Comparison of ENCODE assay signal across 9 cellular contexts in genomic region chr1:32612189-32612881, GRCh38. TPM values are rescaled to one million over a fixed set of nuclear protein-coding genes. Genes with fewer than 3 reads are reported as not detected.
DNase-seq lines count a peak whose midpoint lies in the region; ATAC-seq, FAIRE-seq and TF ChIP-seq lines count a peak whose summit lies in the region.
"Had no signal": no experiment of that assay in that cellular context is flagged by ENCODE, and none has a peak within 500 bp of the region (broad histone marks: within the 10 kb centered on the region; RNA-seq: fewer than 3 reads in every experiment).

No MANE protein-coding gene starts in this region.

- H4K20me1 ChIP-seq in K562 (replicated peaks; ENCODE audit: control insufficient read depth, insufficient read depth, low read length): no peaks in the 10 kb centered on the region

- peaks cover 4 to 12% of the 10 kb centered on the region in 2 experiments; a peak in 3 of 5 replicates for H3K4me1 ChIP-seq in K562 (replicated peaks in 1 of 2; ENCODE audit: control insufficient read depth in 2 of 2, insufficient read depth in 2 of 2, low read length in 2 of 2)

- H3K9ac ChIP-seq in K562 (ENCODE audit: insufficient read depth in 1 of 2, low read depth in 2 of 2, low read length in 2 of 2): peak overlapping the region in 1 of 2 experiments; percentile 79; a peak in 2 of 4 replicates
- H3K9ac ChIP-seq: KMS-11 had no signal

- TF ChIP-seq RAD21 in K562 (CRISPR knock-in tag; conservative IDR thresholded peaks at IDR 0.05 in 1 of 2, IDR thresholded peaks at IDR 0.05 in 1 of 2): peak in 1 of 2 experiments; percentile 16; a peak in 2 of 4 replicates

- H2AFZ ChIP-seq in K562 (ENCODE audit: low read depth, low read length): peak overlapping the region; percentile 60

- FAIRE-seq in K562 (lab: Jason Lieb, UNC): peak; percentile 49

- DNase-seq in BJ (ENCODE audit: low read depth) (peak; percentile 25), LoVo (ENCODE audit: low spot score) (peak; percentile 96), SW480 (ENCODE audit: low spot score) (peak; percentile 83), K562 (ENCODE audit: extremely low read depth in 1 of 4, low spot score in 3 of 4) (peak; percentile 57 to 76 (median 72)), hippocampal formation (lab: John Stamatoyannopoulos, UW) (peak; percentile 78 to 84), pulmonary artery endothelial cell (ENCODE audit: low read depth, low spot score) (peak; percentile 17)

- H3K79me2 ChIP-seq in K562 (ENCODE audit: control insufficient read depth, insufficient read depth, low read length): no peaks in the 10 kb centered on the region

- ATAC-seq in GM19397 (IDR thresholded peaks at IDR 0.05; ENCODE audit: unreplicated experiment) (peak; percentile 57), K562 (peak; percentile 98), HG03196 (IDR thresholded peaks at IDR 0.05; ENCODE audit: unreplicated experiment) (no peak)

- no TSS peak for BruUV-seq in K562 (replicated peaks; lab: Mats Ljungman, UMichigan)

- H3K27me3 ChIP-seq in BJ (ENCODE audit: control insufficient read depth, insufficient read depth, low read length) (no peaks in the 10 kb centered on the region), K562 (ENCODE audit: control insufficient read depth in 2 of 2, insufficient read depth in 2 of 2, low read length in 2 of 2) (peaks cover 0 to 2% of the 10 kb centered on the region in 2 experiments; a peak in 2 of 5 replicates)

- CTCF ChIA-PET in BJ (lab: Yijun Ruan, JAX) (interaction anchor here (1.0 kb wide), 1 partner anchor 18 kb away, joined by 4 read pairs; no protein-coding TSS in a partner anchor), K562 (lab: Yijun Ruan, JAX; ENCODE audit: low intra/inter-chr PET ratio) (interaction anchor here (0.6 kb wide), 1 partner anchor 400 kb away, joined by 3 read pairs; no protein-coding TSS in a partner anchor)

- peak overlapping the region; percentile 22; the same call in 1 of the 2 replicates for H3K4me2 ChIP-seq in K562 (ENCODE audit: insufficient read depth, low read length)
- H3K4me2 ChIP-seq: KMS-11 had no signal

- TF ChIP-seq EP300 in K562 (IDR thresholded peaks at IDR 0.05; ENCODE audit: low read length): no peak

- TF ChIP-seq CTCF in BJ (IDR thresholded peaks at IDR 0.05; ENCODE audit: insufficient read depth, low read depth, low read length) (peak; percentile 48), K562 (IDR thresholded peaks at IDR 0.05 in 2 of 3, conservative IDR thresholded peaks at IDR 0.05 in 1 of 3; ENCODE audit: insufficient read depth in 2 of 3, low read depth in 1 of 3, low read length in 3 of 3) (0 out of 6 replicates have a peak, but pooled peaks of 1 of the 3 experiments have one; percentile 18)

- H3K9me1 ChIP-seq in K562 (ENCODE audit: control insufficient read depth, insufficient read depth, low read length): no peaks in the 10 kb centered on the region

- intact Hi-C loops in K562 (cut with micrococcal nuclease): no loop called here

- 35% methylated on average over 35 of the region's 35 CpGs for WGBS in K562 (ENCODE audit: insufficient coverage, low coverage, missing lambda C conversion rate)

- H3K9me3 ChIP-seq in K562 (replicated peaks; ENCODE audit: control insufficient read depth, insufficient read depth, low read depth, low read length): no peaks in the 10 kb centered on the region

- in situ Hi-C loops in K562 (cut with MboI): no loop called here

- no peaks in the 10 kb centered on the region for H3K36me3 ChIP-seq in BJ (ENCODE audit: control insufficient read depth, insufficient read depth, low read length)
- no peaks in the 10 kb centered on the region for H3K36me3 ChIP-seq in K562 (ENCODE audit: control insufficient read depth, insufficient read depth, low read length)

- POLR2A ChIA-PET in BJ (lab: Charles Lee): no interaction called here
- POLR2A ChIA-PET in K562 (lab: Yijun Ruan, JAX): interaction anchor here (0.6 to 1.6 kb wide), 2 partner anchors 8 to 184 kb away, joined by 3 to 5 read pairs; no protein-coding TSS in a partner anchor

- no peak for TF ChIP-seq POLR2A in K562 (conservative IDR thresholded peaks at IDR 0.05)

- peak overlapping the region; percentile 56 for H3K4me3 ChIP-seq in BJ (ENCODE audit: low read depth, low read length)
- H3K4me3 ChIP-seq in K562: 0 out of 2 replicates have a peak overlapping the region, but pooled peaks have one; percentile 3

- H3K27ac ChIP-seq in K562 (ENCODE audit: extremely low read depth, low read depth, low read length): no peak overlapping the region
- H3K27ac ChIP-seq: KMS-11 had no signal

TF ChIP-seq in K562, 482 proteins besides CTCF, POLR2A, EP300 and RAD21 (continues in another document):
- TF ChIP-seq TEAD4 (IDR thresholded peaks at IDR 0.05; ENCODE audit: low read length): no peak
- TF ChIP-seq TEAD4 (CRISPR knock-in tag; IDR thresholded peaks at IDR 0.05; ENCODE audit: borderline replicate concordance): no peak
- peak; percentile 40; the same call in 1 of the 2 replicates for TF ChIP-seq FOSL1 (tag; conservative IDR thresholded peaks at IDR 0.05)
- 0 out of 2 replicates have a peak, but pooled peaks have one; percentile 11 for TF ChIP-seq MECOM (CRISPR knock-in tag; IDR thresholded peaks at IDR 0.05)
- TF ChIP-seq NFYB (IDR thresholded peaks at IDR 0.05; ENCODE audit: extremely low read depth, insufficient read length): peak; percentile 48
- no peak for TF ChIP-seq DIDO1 (tag; IDR thresholded peaks at IDR 0.05; ENCODE audit: low read depth)
- no peak for TF ChIP-seq NR2C2 (CRISPR knock-in tag; IDR thresholded peaks at IDR 0.05)
- peak; percentile 56 for TF ChIP-seq NR2C2 (tag; IDR thresholded peaks at IDR 0.05)
- TF ChIP-seq, protein P1, sequence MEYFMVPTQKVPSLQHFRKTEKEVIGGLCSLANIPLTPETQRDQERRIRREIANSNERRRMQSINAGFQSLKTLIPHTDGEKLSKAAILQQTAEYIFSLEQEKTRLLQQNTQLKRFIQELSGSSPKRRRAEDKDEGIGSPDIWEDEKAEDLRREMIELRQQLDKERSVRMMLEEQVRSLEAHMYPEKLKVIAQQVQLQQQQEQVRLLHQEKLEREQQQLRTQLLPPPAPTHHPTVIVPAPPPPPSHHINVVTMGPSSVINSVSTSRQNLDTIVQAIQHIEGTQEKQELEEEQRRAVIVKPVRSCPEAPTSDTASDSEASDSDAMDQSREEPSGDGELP (CRISPR knock-in tag; IDR thresholded peaks at IDR 0.05; ENCODE audit: borderline replicate concordance): peak; percentile 46; the same call in 1 of the 2 replicates
- no peak for TF ChIP-seq NFXL1 (CRISPR knock-in tag; IDR thresholded peaks at IDR 0.05)
- peak; percentile 46 for TF ChIP-seq RBFOX2 (IDR thresholded peaks at IDR 0.05; ENCODE audit: low read depth, low read length)
- TF ChIP-seq NR2C1 (IDR thresholded peaks at IDR 0.05): peak; percentile 65
- TF ChIP-seq NR2C1 (tag; IDR thresholded peaks at IDR 0.05): peak; percentile 42; the same call in 1 of the 2 replicates

RNA-seq across cellular contexts. Expression of gene ZBTB8OS, which starts 38.0 kb away (rescaled TPM):
- polyA plus RNA-seq in BJ (2011; rRNA removed): 21.1 and 50.9 TPM in 2 replicates
- polyA minus RNA-seq in BJ (2011; rRNA and poly(A)+ RNA removed): 5.8 and 6.4 TPM in 2 replicates
- 58.9 and 105 TPM in 2 replicates for total RNA-seq in K562 (2011; cell fraction: chromatin; rRNA removed; ENCODE audit: low replicate concordance)
- 34.9 and 36.2 TPM in 2 replicates for total RNA-seq in K562 (2011; cell fraction: nucleolus; rRNA removed)
- 58.9 and 112 TPM in 2 replicates for total RNA-seq in K562 (2011; cell fraction: nucleoplasm; rRNA removed)
- total RNA-seq in K562 (2014; rRNA removed): 57.8 and 59.0 TPM in 2 replicates
- 110 and 130 TPM in 2 replicates for total RNA-seq in K562 (2014; rRNA removed; fragmentation: Illumina TruSeq; extraction: Trizol)
- total RNA-seq in K562 (2015; rRNA removed; fragmentation: Illumina TruSeq; extraction: Trizol): 104 and 107 TPM in 2 replicates
- 54.8 and 65.0 TPM in 2 replicates for total RNA-seq in K562 (2021)
- 86.5 and 114 TPM in 2 replicates for polyA plus RNA-seq in K562 (2011; rRNA removed)
- polyA plus RNA-seq in K562 (2011; cell fraction: cytosol; rRNA removed): 29.5 and 65.1 TPM in 2 replicates
- 23.2 and 42.5 TPM in 2 replicates for polyA plus RNA-seq in K562 (2011; cell fraction: nucleus; rRNA removed)
- 63.5 and 115 TPM in 2 replicates for polyA plus RNA-seq in K562 (2012)
- polyA plus RNA-seq in K562 (2014; fragmentation: Illumina TruSeq; extraction: Trizol): 104 TPM in 2 replicates
- 100 to 1,000 TPM; 188 to 230 TPM for polyA plus RNA-seq in K562 (2014; fragmentation: Nextera tagmentation; extraction: Ambion mirVana)
- polyA plus RNA-seq in K562 (2014; rRNA removed): 104 and 133 TPM in 2 replicates
- 77.0 and 79.3 TPM in 2 replicates for polyA minus RNA-seq in K562 (2011; rRNA and poly(A)+ RNA removed)
- polyA minus RNA-seq in K562 (2011; cell fraction: cytosol; rRNA and poly(A)+ RNA removed): 10.2 and 15.9 TPM in 2 replicates
- 8.2 and 15.6 TPM in 2 replicates for polyA minus RNA-seq in K562 (2011; cell fraction: nucleus; rRNA and poly(A)+ RNA removed)
- 32.1 and 52.7 TPM in 2 replicates for total RNA-seq in pulmonary artery endothelial cell

RNA-seq across cellular contexts. Expression of gene RBBP4, which starts 38.7 kb away (rescaled TPM):
- polyA plus RNA-seq in BJ (2011; rRNA removed) (67.0 and 102 TPM in 2 replicates), K562 (2011; rRNA removed) (193 and 262 TPM in 2 replicates), K562 (2014; fragmentation: Illumina TruSeq; extraction: Trizol) (293 and 326 TPM in 2 replicates), K562 (2014; fragmentation: Nextera tagmentation; extraction: Ambion mirVana) (100 to 1,000 TPM; 248 to 285 TPM), K562 (2014; rRNA removed) (247 and 254 TPM in 2 replicates)
- 64.0 and 72.0 TPM in 2 replicates for polyA minus RNA-seq in BJ (2011; rRNA and poly(A)+ RNA removed)
- 328 and 440 TPM in 2 replicates for total RNA-seq in K562 (2011; cell fraction: chromatin; rRNA removed; ENCODE audit: low replicate concordance)
- total RNA-seq in K562 (2011; cell fraction: nucleolus; rRNA removed): 128 and 154 TPM in 2 replicates
- total RNA-seq in K562 (2011; cell fraction: nucleoplasm; rRNA removed): 199 and 220 TPM in 2 replicates
- total RNA-seq in K562 (2014; rRNA removed) (185 and 228 TPM in 2 replicates), K562 (2014; rRNA removed; fragmentation: Illumina TruSeq; extraction: Trizol) (321 and 363 TPM in 2 replicates), K562 (2015; rRNA removed; fragmentation: Illumina TruSeq; extraction: Trizol) (245 and 259 TPM in 2 replicates), K562 (2021) (387 and 409 TPM in 2 replicates), pulmonary artery endothelial cell (176 and 228 TPM in 2 replicates)
- 92.5 and 178 TPM in 2 replicates for polyA plus RNA-seq in K562 (2011; cell fraction: cytosol; rRNA removed)
- polyA plus RNA-seq in K562 (2011; cell fraction: nucleus; rRNA removed): 133 and 195 TPM in 2 replicates
- polyA plus RNA-seq in K562 (2012): 259 and 329 TPM in 2 replicates
- polyA minus RNA-seq in K562 (2011; rRNA and poly(A)+ RNA removed): 391 and 487 TPM in 2 replicates
- 178 and 220 TPM in 2 replicates for polyA minus RNA-seq in K562 (2011; cell fraction: cytosol; rRNA and poly(A)+ RNA removed)
- 63.1 and 166 TPM in 2 replicates for polyA minus RNA-seq in K562 (2011; cell fraction: nucleus; rRNA and poly(A)+ RNA removed)

Comparison
In these comparisons a context has a peak if more than half of its experiments do, and no peak if none do; other contexts are left out.
1. DNase-seq: peak in every context shown above with its lines; median percentile 96 in LoVo; 83 in SW480; 81 in hippocampal formation; 72 in K562; 25 in BJ; 17 in pulmonary artery endothelial cell.